8 cellular contexts compared by ENCODE assay signal in genomic region chr14:21510735-21511657, GRCh38. TPM values are rescaled to one million over a fixed set of nuclear protein-coding genes. Genes with fewer than 3 reads are reported as not detected.
A peak's percentile ranks its signal among the peaks of the same experiment; 100 is the strongest.
DNase-seq lines count a peak whose midpoint lies in the region; ATAC-seq and TF ChIP-seq lines count a peak whose summit lies in the region.

TSS of gene METTL3 (minus strand) at chr14:21511340. CDS start at chr14:21511223, 117 bp downstream.

- H3K36me3 ChIP-seq in heart right ventricle = peaks cover 0 to 31% (median 6%) of the 10 kb centered on the region in 9 donors
- H3K36me3 ChIP-seq in upper lobe of left lung = peaks cover 0 to 12% (median 2%) of the 10 kb centered on the region in 4 donors

- H3K27ac ChIP-seq in heart right ventricle (peak within 1 kb of the TSS in 9 of 10 donors; percentile 77 to 90 (median 85)), upper lobe of left lung (peak within 1 kb of the TSS; percentile 81 to 91 (median 89))

- no peak for TF ChIP-seq EP300 in upper lobe of left lung (IDR thresholded peaks at IDR 0.05)

- no peaks in the 10 kb centered on the region for H3K9me3 ChIP-seq in heart right ventricle
- H3K9me3 ChIP-seq in upper lobe of left lung = no peaks in the 10 kb centered on the region

- no peak for TF ChIP-seq CTCF in GM13976 (IDR thresholded peaks at IDR 0.05; ENCODE audit: borderline replicate concordance, control extremely low read depth, extremely low read depth, insufficient read depth, missing control alignments)
- TF ChIP-seq CTCF in heart right ventricle (IDR thresholded peaks at IDR 0.05) = peak in 1 of 9 donors; percentile 3
- peak in 2 of 6 experiments; percentile 7 to 8 for TF ChIP-seq CTCF in upper lobe of left lung (IDR thresholded peaks at IDR 0.05)

- TF ChIP-seq POLR2A in upper lobe of left lung (IDR thresholded peaks at IDR 0.05) = peak in 2 of 4 donors; percentile 24 to 54

- H3K27me3 ChIP-seq in heart right ventricle = peaks cover 0 to under 1% (median 0%) of the 10 kb centered on the region in 7 donors
- H3K27me3 ChIP-seq in upper lobe of left lung = no peaks in the 10 kb centered on the region

- H3K4me3 ChIP-seq in heart right ventricle (peak within 1 kb of the TSS; percentile 48 to 94 (median 78)), upper lobe of left lung (peak within 1 kb of the TSS; percentile 67 to 94 (median 74))

- WGBS in heart right ventricle, 2 donors = 0 to 1% methylated on average over 53 of the region's 53 CpGs
- WGBS in upper lobe of left lung, 2 donors = 0 to 1% methylated on average over 40 to 53 of the region's 53 CpGs

- peak; percentile 98 for ATAC-seq in HG02870 (IDR thresholded peaks at IDR 0.05; ENCODE audit: unreplicated experiment)
- ATAC-seq in heart right ventricle = peak; percentile 99 to 100 (median 99)
- peak; percentile 99 for ATAC-seq in upper lobe of left lung (ENCODE audit: low FRiP score in 2 of 2)

- in situ Hi-C loops in GM13976 (cut with MboI; ENCODE audit: low sequenced_read_pairs, unreplicated experiment) = no loop called here

- DNase-seq in GM13976 (ENCODE audit: low spot score) (peak; percentile 91), NCI-H146 treated with DMSO at 0.1 percent for 48 hours (lab: John Stamatoyannopoulos, UW; ENCODE audit: unreplicated experiment) (peak; percentile 96), amniotic epithelial cell (ENCODE audit: low read depth) (peak; percentile 100), heart right ventricle (peak; percentile 94 to 99), posterior cingulate gyrus (peak; percentile 93 to 99 (median 96)), upper lobe of left lung (peak; percentile 82 to 99)

- peaks cover 0 to 30% (median 19%) of the 10 kb centered on the region in 9 donors for H3K4me1 ChIP-seq in heart right ventricle
- H3K4me1 ChIP-seq in upper lobe of left lung = peaks cover 13 to 24% (median 20%) of the 10 kb centered on the region in 4 donors

- intact Hi-C loops in T-helper 1 cell treated with Interleukin-12 subunit alpha and Interleukin-12 subunit beta and Interleukin-4 antibody, amounts not matched to agents 30 ng/mL and 1 ng/mL, for 36 hours (cut with micrococcal nuclease) = loop anchor here (1.0 to 5.0 kb wide), 11 partner anchors 15 to 1958 kb away; partner anchors contain the start of genes CHD8, HNRNPC, NGDN and PPP1R3E
- intact Hi-C loops in heart right ventricle (cut with DNase I) (loop anchor here in 5 of 10 donors (1.0 to 5.0 kb wide), 7 partner anchors 34 to 55 kb away; partner anchors contain the start of genes RAB2B (in 3 of the 5), TOX4 (in 3 of the 5) and CHD8 (in 1 of the 5)), posterior cingulate gyrus (cut with DNase I) (loop anchor here (1.0 to 5.0 kb wide), 3 partner anchors 34 to 439 kb away; partner anchors contain the start of genes ARHGEF40, CHD8 and TOX4)

RNA-seq across cellular contexts. Expression of gene METTL3, which starts in this region (rescaled TPM):
- 72.8 and 74.0 TPM in 2 replicates for total RNA-seq in T-helper 1 cell treated with Interleukin-12 subunit alpha and Interleukin-12 subunit beta and Interleukin-4 antibody, amounts not matched to agents 30 ng/mL and 1 ng/mL, for 36 hours
- total RNA-seq in heart right ventricle (10 to 100 TPM; 21.0 to 30.3 (median 24.0) TPM), upper lobe of left lung (100 to 1,000 TPM in 1 of 6 donors, 10 to 100 TPM in 5; 41.7 to 126 (median 47.7) TPM)
- 10 to 100 TPM; 22.9 to 46.7 TPM for polyA plus RNA-seq in heart right ventricle

Comparison
In these comparisons a context has a peak if more than half of its experiments do, and no peak if none do; other contexts are left out.
1. Peak in every context shown above with its lines: DNase-seq, ATAC-seq, H3K4me3 ChIP-seq and H3K27ac ChIP-seq.